Comparison of ENCODE assay signal across 17 cellular contexts in genomic region chr2:70371753-70372152, GRCh38.
DNase-seq lines count a peak whose midpoint lies in the region; ATAC-seq and TF ChIP-seq lines count a peak whose summit lies in the region.
"Had no signal": no experiment of that assay in that cellular context is flagged by ENCODE, and none has a peak within 500 bp of the region (broad histone marks: within the 10 kb centered on the region; RNA-seq: fewer than 3 reads in every experiment).

No MANE protein-coding gene starts in this region.

- in situ Hi-C loops in astrocyte of the spinal cord (cut with HindIII; ENCODE audit: low sequenced_read_pairs) = no loop called here

- DNase-seq in AG20443 (ENCODE audit: low spot score) (peak; percentile 81), HT1080 (ENCODE audit: low read depth) (peak; percentile 92), astrocyte of the spinal cord (ENCODE audit: low read depth, low spot score) (peak; percentile 35), hepatic stellate cell (ENCODE audit: low spot score) (peak; percentile 42), NCI-H146 treated with DMSO at 0.1 percent for 48 hours (lab: John Stamatoyannopoulos, UW; ENCODE audit: unreplicated experiment) (no peak), NCI-H748 treated with DMSO at 0.1 percent for 48 hours (lab: John Stamatoyannopoulos, UW) (no peak)
- DNase-seq: activated CD4-positive, alpha-beta T cell treated with anti-CD3 and anti-CD28 coated beads for 36 hours; activated T-cell treated with anti-CD3 and anti-CD28 coated beads, Interleukin-2, amount 50 U/mL, for 72 hours; body of pancreas; CD4-positive, CD25-positive, alpha-beta regulatory T cell; NCI-H2081 treated with DMSO at 0.1 percent for 48 hours; retina; stimulated activated CD4-positive, alpha-beta T cell treated with anti-CD3 and anti-CD28 coated beads, Interleukin-4, amount 100 ng/mL, for 4 hours; stimulated activated naive CD8-positive, alpha-beta T cell treated with anti-CD3 and anti-CD28 coated beads, Interleukin-15, Interleukin-2, amounts not matched to agents 100 U/mL and 50 U/mL, for 24 hours; T-cell had no signal

- H3K4me3 ChIP-seq in astrocyte of the spinal cord (ENCODE audit: low read depth, low read length) = no peak overlapping the region
- H3K4me3 ChIP-seq: body of pancreas had no signal

- no peak for TF ChIP-seq CTCF in astrocyte of the spinal cord (IDR thresholded peaks at IDR 0.05; ENCODE audit: low read depth, low read length)

- ATAC-seq in GM18861 (IDR thresholded peaks at IDR 0.05; ENCODE audit: unreplicated experiment) (no peak), GM21367 (IDR thresholded peaks at IDR 0.05; ENCODE audit: unreplicated experiment) (no peak)
- ATAC-seq: activated CD4-positive, alpha-beta T cell treated with anti-CD3 and anti-CD28 coated beads for 36 hours; activated T-cell treated with anti-CD3 and anti-CD28 coated beads, Interleukin-2, amount 50 U/mL, for 72 hours; body of pancreas; stimulated activated naive CD8-positive, alpha-beta T cell treated with anti-CD3 and anti-CD28 coated beads, Interleukin-15, Interleukin-2, amounts not matched to agents 100 U/mL and 50 U/mL, for 24 hours; T-cell had no signal

Comparison
In these comparisons a context has a peak if more than half of its experiments do, and no peak if none do; other contexts are left out.
1. DNase-seq: peak in AG20443 (single experiment), HT1080 (single experiment), astrocyte of the spinal cord (single experiment) and hepatic stellate cell (single experiment); none in NCI-H146 treated with DMSO at 0.1 percent for 48 hours (single experiment) and NCI-H748 treated with DMSO at 0.1 percent for 48 hours (single experiment).